1 cellular context compared by ENCODE assay signal in genomic region chr2:63041592-63041991, GRCh38.
TF ChIP-seq lines count a peak whose summit lies in the region.

No MANE protein-coding gene starts in this region.

TF ChIP-seq in HEK293, 187 proteins besides CTCF, POLR2A, EP300 and RAD21 (continued from another document):
- TF ChIP-seq PATZ1 (tag by site-specific recombination; IDR thresholded peaks at IDR 0.05) (no peak), ZNF19 (tag by site-specific recombination; IDR thresholded peaks at IDR 0.05; ENCODE audit: low read depth) (no peak), ZNF433 (tag by site-specific recombination; IDR thresholded peaks at IDR 0.05; ENCODE audit: low read depth) (no peak), PRDM2 (tag by site-specific recombination; IDR thresholded peaks at IDR 0.05; ENCODE audit: borderline replicate concordance) (no peak), KLF7 (tag by site-specific recombination; IDR thresholded peaks at IDR 0.05; ENCODE audit: borderline replicate concordance) (no peak), ZNF366 (tag by site-specific recombination; conservative IDR thresholded peaks at IDR 0.05) (no peak), TCF7L2 (IDR thresholded peaks at IDR 0.05; ENCODE audit: borderline replicate concordance, low read depth, low read length) (peak; percentile 86), PRDM10 (tag by site-specific recombination; IDR thresholded peaks at IDR 0.05) (0 out of 2 replicates have a peak, but pooled peaks have one; percentile 26), KLF8 (tag by site-specific recombination; IDR thresholded peaks at IDR 0.05) (no peak), GLI2 (tag by site-specific recombination; IDR thresholded peaks at IDR 0.05; ENCODE audit: borderline replicate concordance, low read depth) (no peak), GLI4 (tag by site-specific recombination; IDR thresholded peaks at IDR 0.05) (no peak), ZNF513 (tag by site-specific recombination; IDR thresholded peaks at IDR 0.05) (no peak), ZNF239 (tag by site-specific recombination; IDR thresholded peaks at IDR 0.05) (no peak), MZF1 (tag by site-specific recombination; IDR thresholded peaks at IDR 0.05; ENCODE audit: borderline replicate concordance) (0 out of 2 replicates have a peak, but pooled peaks have one; percentile 45), ZNF645 (tag by site-specific recombination; IDR thresholded peaks at IDR 0.05) (no peak), ZBTB17 (tag by site-specific recombination; IDR thresholded peaks at IDR 0.05) (peak; percentile 59; the same call in 1 of the 2 replicates), ZBTB26 (tag by site-specific recombination; optimal IDR thresholded peaks at IDR 0.05) (no peak), ZNF677 (tag by site-specific recombination; IDR thresholded peaks at IDR 0.05) (no peak), SCRT2 (tag by site-specific recombination; IDR thresholded peaks at IDR 0.05) (no peak), ZNF843 (tag by site-specific recombination; IDR thresholded peaks at IDR 0.05) (peak; percentile 58; the same call in 1 of the 2 replicates), IKZF3 (tag by site-specific recombination; IDR thresholded peaks at IDR 0.05) (0 out of 2 replicates have a peak, but pooled peaks have one; percentile 17), PRDM6 (tag by site-specific recombination; IDR thresholded peaks at IDR 0.05) (peak; percentile 95), ZBTB21 (tag by site-specific recombination; IDR thresholded peaks at IDR 0.05) (no peak), ZNF248 (tag by site-specific recombination; IDR thresholded peaks at IDR 0.05) (no peak), PRDM1 (tag by site-specific recombination; IDR thresholded peaks at IDR 0.05) (no peak), ZNF768 (tag by site-specific recombination; IDR thresholded peaks at IDR 0.05) (no peak), ZBTB11 (tag by site-specific recombination; conservative IDR thresholded peaks at IDR 0.05; ENCODE audit: low read depth) (no peak), ZNF133 (tag by site-specific recombination; IDR thresholded peaks at IDR 0.05) (no peak), ZNF704 (tag by site-specific recombination; IDR thresholded peaks at IDR 0.05) (no peak), TRIM28 (IDR thresholded peaks at IDR 0.05; ENCODE audit: borderline replicate concordance, low read length) (no peak; the same call in 1 of the 2 replicates)
